14 cellular contexts compared by ENCODE assay signal in genomic region chr17:17765921-17766320, GRCh38.
DNase-seq lines count a peak whose midpoint lies in the region; ATAC-seq and TF ChIP-seq lines count a peak whose summit lies in the region.
"Had no signal": no experiment of that assay in that cellular context is flagged by ENCODE, and none has a peak within 500 bp of the region (broad histone marks: within the 10 kb centered on the region; RNA-seq: fewer than 3 reads in every experiment).

No MANE protein-coding gene starts in this region.

- H3K9me2 ChIP-seq in hepatocyte (replicated peaks; ENCODE audit: insufficient read depth), result no peaks in the 10 kb centered on the region

- TF ChIP-seq CTCF in HFFc6 (IDR thresholded peaks at IDR 0.05) (no peak), hepatocyte (IDR thresholded peaks at IDR 0.05; ENCODE audit: poor library complexity) (no peak), osteocyte (IDR thresholded peaks at IDR 0.05) (no peak), ascending aorta (IDR thresholded peaks at IDR 0.05) (no peak)

- no peak for ATAC-seq in T-cell (replicated peaks in 1 of 4)
- ATAC-seq in stimulated activated effector memory CD8-positive, alpha-beta T cell treated with anti-CD3 and anti-CD28 coated beads, Interleukin-12 subunit alpha, Interleukin-12 subunit beta, amount 100 ng/mL, for 72 hours, result no peak

- CTCF ChIA-PET in T-cell (lab: Charles Lee), result no interaction called here

- H3K27ac Mint-ChIP-seq in HFFc6, result peak overlapping the region; percentile 73
- peak overlapping the region; percentile 46 to 82 for H3K27ac Mint-ChIP-seq in T-cell
- H3K27ac Mint-ChIP-seq in stimulated activated effector memory CD8-positive, alpha-beta T cell treated with anti-CD3 and anti-CD28 coated beads, Interleukin-12 subunit alpha, Interleukin-12 subunit beta, amount 100 ng/mL, for 72 hours, result peak overlapping the region; percentile 48
- no peak overlapping the region for H3K27ac Mint-ChIP-seq in osteocyte (ENCODE audit: unreplicated experiment)
- H3K27ac Mint-ChIP-seq: T-helper 1 cell treated with Interleukin-12 subunit alpha and Interleukin-12 subunit beta and Interleukin-4 antibody, amounts not matched to agents 30 μg/mL and 1 μg/mL, for 36 hours had no signal

- no peaks in the 10 kb centered on the region for H3K27me3 ChIP-seq in hepatocyte
- H3K27me3 ChIP-seq in ascending aorta, result no peaks in the 10 kb centered on the region

- peaks cover 28% of the 10 kb centered on the region for H3K4me1 Mint-ChIP-seq in HFFc6 (ENCODE audit: low read depth)
- H3K4me1 Mint-ChIP-seq in T-cell, result peaks cover 24 to 28% (median 27%) of the 10 kb centered on the region in 3 donors
- H3K4me1 Mint-ChIP-seq in stimulated activated effector memory CD8-positive, alpha-beta T cell treated with anti-CD3 and anti-CD28 coated beads, Interleukin-12 subunit alpha, Interleukin-12 subunit beta, amount 100 ng/mL, for 72 hours, result peaks cover 41% of the 10 kb centered on the region
- H3K4me1 Mint-ChIP-seq in osteocyte (ENCODE audit: unreplicated experiment), result peaks cover 50% of the 10 kb centered on the region

- WGBS in hepatocyte (ENCODE audit: low lambda C conversion rate, missing lambda C conversion rate), result 73% methylated on average over 5 of the region's 5 CpGs

- POLR2A ChIA-PET in T-cell (lab: Charles Lee), result interaction anchor here in 1 of 2 donors (0.5 kb wide), 1 partner anchor 53 kb away, joined by 3 read pairs; no protein-coding TSS in a partner anchor

- peak overlapping the region; percentile 43 for H3K27ac ChIP-seq in hepatocyte
- H3K27ac ChIP-seq in ascending aorta, result no peak overlapping the region
- H3K27ac ChIP-seq: thoracic aorta had no signal

- H3K36me3 ChIP-seq in hepatocyte (replicated peaks; ENCODE audit: insufficient read depth, low read depth), result no peaks in the 10 kb centered on the region
- no peaks in the 10 kb centered on the region for H3K36me3 ChIP-seq in ascending aorta
- H3K36me3 ChIP-seq: thoracic aorta had no signal

- H3K9me3 Mint-ChIP-seq in HFFc6 (no peaks in the 10 kb centered on the region), T-cell (no peaks in the 10 kb centered on the region), osteocyte (ENCODE audit: unreplicated experiment) (no peaks in the 10 kb centered on the region)
- no peaks in the 10 kb centered on the region for H3K9me3 Mint-ChIP-seq in stimulated activated effector memory CD8-positive, alpha-beta T cell treated with anti-CD3 and anti-CD28 coated beads, Interleukin-12 subunit alpha, Interleukin-12 subunit beta, amount 100 ng/mL, for 72 hours
- H3K9me3 Mint-ChIP-seq: T-helper 1 cell treated with Interleukin-12 subunit alpha and Interleukin-12 subunit beta and Interleukin-4 antibody, amounts not matched to agents 30 μg/mL and 1 μg/mL, for 36 hours had no signal

- H3K4me3 ChIP-seq in hepatocyte (no peak overlapping the region), ascending aorta (no peak overlapping the region)
- H3K4me3 ChIP-seq: thoracic aorta had no signal

- H3K36me3 Mint-ChIP-seq in HFFc6 (ENCODE audit: low read depth), result no peaks in the 10 kb centered on the region
- peaks cover 3% of the 10 kb centered on the region for H3K36me3 Mint-ChIP-seq in T-cell
- peaks cover 5% of the 10 kb centered on the region for H3K36me3 Mint-ChIP-seq in stimulated activated effector memory CD8-positive, alpha-beta T cell treated with anti-CD3 and anti-CD28 coated beads, Interleukin-12 subunit alpha, Interleukin-12 subunit beta, amount 100 ng/mL, for 72 hours
- peaks cover 6% of the 10 kb centered on the region for H3K36me3 Mint-ChIP-seq in osteocyte (ENCODE audit: unreplicated experiment)

- intact Hi-C loops in ascending aorta (cut with DNase I), result no loop called here

- H3K4me2 ChIP-seq in hepatocyte, result peak overlapping the region; percentile 23

- H3K4me3 Mint-ChIP-seq in HFFc6 (no peak overlapping the region), T-cell (peak overlapping the region in 1 of 3 donors; percentile 57), osteocyte (ENCODE audit: unreplicated experiment) (no peak overlapping the region)
- H3K4me3 Mint-ChIP-seq in stimulated activated effector memory CD8-positive, alpha-beta T cell treated with anti-CD3 and anti-CD28 coated beads, Interleukin-12 subunit alpha, Interleukin-12 subunit beta, amount 100 ng/mL, for 72 hours, result no peak overlapping the region
- H3K4me3 Mint-ChIP-seq: T-helper 1 cell treated with Interleukin-12 subunit alpha and Interleukin-12 subunit beta and Interleukin-4 antibody, amounts not matched to agents 30 μg/mL and 1 μg/mL, for 36 hours had no signal

- H3K9me3 ChIP-seq in hepatocyte (ENCODE audit: low read depth), result no peaks in the 10 kb centered on the region
- H3K9me3 ChIP-seq in ascending aorta, result no peaks in the 10 kb centered on the region
- H3K9me3 ChIP-seq: thoracic aorta had no signal

- peaks cover 96% of the 10 kb centered on the region for H3K79me2 ChIP-seq in hepatocyte

- H2AFZ ChIP-seq in hepatocyte, result no peak overlapping the region

- DNase-seq in HFFc6 (no peak), T-cell (no peak), hepatocyte (ENCODE audit: low spot score) (no peak), osteocyte (ENCODE audit: extremely low spot score, unreplicated experiment) (no peak), SHP77 treated with DMSO at 0.1 percent for 48 hours (lab: John Stamatoyannopoulos, UW) (no peak), ascending aorta (ENCODE audit: low spot score in 2 of 2) (no peak), NCI-H1105 (lab: John Stamatoyannopoulos, UW) (no peak)
- DNase-seq in stimulated activated effector memory CD8-positive, alpha-beta T cell treated with anti-CD3 and anti-CD28 coated beads, Interleukin-12 subunit alpha, Interleukin-12 subunit beta, amount 100 ng/mL, for 72 hours (ENCODE audit: low spot score in 2 of 2), result no peak
- DNase-seq: activated CD4-positive, alpha-beta T cell treated with anti-CD3 and anti-CD28 coated beads, Interleukin-2, amount 50 U/mL, for 1 hour; activated effector memory CD4-positive, alpha-beta T cell treated with anti-CD3 and anti-CD28 coated beads, Interleukin-2, amount 50 U/mL, for 16 hours; cerebellar nuclear complex; OCI-M1 had no signal

- H4K20me1 ChIP-seq in hepatocyte (ENCODE audit: insufficient read depth, poor library complexity, severe bottlenecking), result peaks cover 61% of the 10 kb centered on the region

- H3K4me1 ChIP-seq in hepatocyte (ENCODE audit: insufficient read depth) (peaks cover 53% of the 10 kb centered on the region), ascending aorta (no peaks in the 10 kb centered on the region)

- peaks cover 5% of the 10 kb centered on the region for H3K27me3 Mint-ChIP-seq in HFFc6 (ENCODE audit: insufficient read depth)
- H3K27me3 Mint-ChIP-seq in T-cell, result no peaks in the 10 kb centered on the region
- H3K27me3 Mint-ChIP-seq in osteocyte (ENCODE audit: unreplicated experiment), result no peaks in the 10 kb centered on the region
